Comparison of ENCODE assay signal across 16 cellular contexts in the genomic region with DNA sequence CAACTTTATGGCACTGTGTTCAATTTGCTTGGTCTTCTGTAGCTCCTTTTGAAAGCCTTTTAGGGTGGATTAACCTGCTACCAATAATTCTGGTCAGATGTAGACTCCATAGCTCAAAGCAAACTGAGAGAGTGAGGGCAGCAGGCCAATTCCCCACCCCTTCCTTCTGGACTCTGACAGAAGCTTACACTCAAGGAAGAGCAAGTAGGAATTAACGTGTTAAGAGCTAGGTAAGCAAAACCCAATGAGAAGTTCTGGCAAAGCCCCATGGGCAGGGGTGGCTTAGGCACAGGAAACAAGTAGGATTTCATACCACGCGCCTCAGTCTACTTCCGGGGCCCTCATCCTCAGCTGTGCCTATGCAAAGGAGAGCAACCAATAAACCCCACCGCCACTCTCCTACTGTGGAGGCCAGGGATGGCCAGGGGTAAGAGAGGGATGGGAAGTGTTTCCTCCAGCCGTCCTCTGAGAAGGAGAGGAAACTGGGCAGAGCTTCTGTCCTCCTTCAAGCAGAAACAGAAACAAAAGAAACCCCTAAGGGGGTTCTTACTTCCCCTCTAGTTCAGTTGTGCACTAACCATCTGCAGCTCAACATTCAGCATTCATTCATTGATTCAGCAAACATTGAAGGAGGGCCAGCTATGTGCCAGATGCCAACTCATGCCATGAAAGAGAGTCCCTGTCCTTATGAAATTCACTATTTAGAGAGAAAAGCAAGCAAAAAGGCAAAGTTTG. TPM values are rescaled to one million over a fixed set of nuclear protein-coding genes. Genes with fewer than 3 reads are reported as not detected.
DNase-seq lines count a peak whose midpoint lies in the region; ATAC-seq and TF ChIP-seq lines count a peak whose summit lies in the region.
"Had no signal": no experiment of that assay in that cellular context is flagged by ENCODE, and none has a peak within 500 bp of the region (broad histone marks: within the 10 kb centered on the region; RNA-seq: fewer than 3 reads in every experiment).

No MANE protein-coding gene starts in this region.

- DNase-seq in right cardiac atrium (peak in 2 of 3 donors; percentile 32 to 73), right atrium auricular region (ENCODE audit: low spot score) (no peak), MM.1S (peak; percentile 45), germinal center (ENCODE audit: low spot score) (peak; percentile 47), transverse colon (peak; percentile 77), tibial artery (no peak), GM03348 (ENCODE audit: low spot score) (no peak)
- DNase-seq: activated naive CD4-positive, alpha-beta T cell; foreskin keratinocyte; midbrain; NCI-H2081; SJCRH30; stimulated activated CD4-positive, alpha-beta T cell treated with anti-CD3 and anti-CD28 coated beads, Interleukin-12 subunit alpha, Interleukin-12 subunit beta, amount 100 ng/mL, for 4 hours had no signal

- H3K9ac ChIP-seq in MM.1S (ENCODE audit: low read length): peak overlapping the region; percentile 54

- no peaks in the 10 kb centered on the region for H4K20me1 ChIP-seq in MM.1S (ENCODE audit: insufficient read depth, low read length)

- H3K4me3 ChIP-seq in right cardiac atrium (ENCODE audit: low read length) (no peak overlapping the region), right atrium auricular region (no peak overlapping the region), MM.1S (ENCODE audit: low read length) (peak overlapping the region; percentile 17), transverse colon (no peak overlapping the region), tibial artery (no peak overlapping the region)
- H3K4me3 ChIP-seq: breast epithelium, SJCRH30 had no signal

- H3K27me3 ChIP-seq in right cardiac atrium (ENCODE audit: control insufficient read depth, insufficient read depth) (no peaks in the 10 kb centered on the region), right atrium auricular region (no peaks in the 10 kb centered on the region), MM.1S (replicated peaks; ENCODE audit: insufficient read depth, low read length) (no peaks in the 10 kb centered on the region), transverse colon (no peaks in the 10 kb centered on the region), tibial artery (no peaks in the 10 kb centered on the region)
- H3K27me3 ChIP-seq: breast epithelium, foreskin keratinocyte, SJCRH30 had no signal

- no peak overlapping the region for H3K27ac ChIP-seq in right cardiac atrium (ENCODE audit: low read length)
- H3K27ac ChIP-seq in right atrium auricular region: no peak overlapping the region
- H3K27ac ChIP-seq in MM.1S (ENCODE audit: low read length): peak overlapping the region; percentile 93
- H3K27ac ChIP-seq in transverse colon: peak overlapping the region in 3 of 4 donors; percentile 41 to 43 (median 42)
- H3K27ac ChIP-seq in tibial artery: no peak overlapping the region
- H3K27ac ChIP-seq: breast epithelium, foreskin keratinocyte, SJCRH30 had no signal

- H3K79me2 ChIP-seq in MM.1S (ENCODE audit: low read length): no peaks in the 10 kb centered on the region

- H3K4me1 ChIP-seq in right cardiac atrium (ENCODE audit: control insufficient read depth, insufficient read depth, low read length) (no peaks in the 10 kb centered on the region), right atrium auricular region (peaks cover 0 to 4% of the 10 kb centered on the region in 2 donors), MM.1S (ENCODE audit: low read length) (peaks cover 72% of the 10 kb centered on the region), transverse colon (peaks cover 0 to 39% (median 17%) of the 10 kb centered on the region in 4 donors), tibial artery (peaks cover 0 to 9% (median 2%) of the 10 kb centered on the region in 4 donors)
- H3K4me1 ChIP-seq: breast epithelium, SJCRH30 had no signal

- WGBS in right cardiac atrium: 49% methylated on average over 6 of the region's 6 CpGs
- WGBS in transverse colon (ENCODE audit: low coverage in 1 of 2), 2 donors: 59% methylated on average over 6 of the region's 6 CpGs; no CpG with 5 or more reads in 1 of the 2 donors

- peaks cover 52% of the 10 kb centered on the region for H3F3A ChIP-seq in MM.1S (ENCODE audit: insufficient read depth, low read length)

- TF ChIP-seq EP300 in transverse colon (IDR thresholded peaks at IDR 0.05; ENCODE audit: low read depth): no peak

- in situ Hi-C loops in transverse colon (cut with MboI; ENCODE audit: low pct_ligation_motif_present in 1 of 4, low pct_unique_long_range_greater_than_20kb in 1 of 4, low sequenced_read_pairs in 3 of 4): loop anchor here in 1 of 4 donors (25.0 kb wide), 1 partner anchor 446 kb away; a partner anchor contains a TSS

- peak overlapping the region; percentile 32 for H2AFZ ChIP-seq in MM.1S (ENCODE audit: low read length)

- no peaks in the 10 kb centered on the region for H3K9me2 ChIP-seq in MM.1S (replicated peaks; ENCODE audit: insufficient read depth, low read length)

- TF ChIP-seq CTCF in right atrium auricular region (IDR thresholded peaks at IDR 0.05) (no peak), MM.1S (IDR thresholded peaks at IDR 0.05; ENCODE audit: low read length) (no peak), transverse colon (IDR thresholded peaks at IDR 0.05) (no peak), tibial artery (IDR thresholded peaks at IDR 0.05) (no peak)

- peak overlapping the region; percentile 72 for H3K4me2 ChIP-seq in MM.1S (ENCODE audit: low read depth, low read length)

- intact Hi-C loops in right cardiac atrium (cut with DNase I): no loop called here
- intact Hi-C loops in transverse colon (cut with DNase I; ENCODE audit: low total_unique reads): no loop called here
- intact Hi-C loops in tibial artery (cut with DNase I; ENCODE audit: low total_unique reads): no loop called here

- H3K9me3 ChIP-seq in right cardiac atrium (ENCODE audit: control insufficient read depth, low read length): no peaks in the 10 kb centered on the region
- H3K9me3 ChIP-seq in right atrium auricular region: no peaks in the 10 kb centered on the region
- no peaks in the 10 kb centered on the region for H3K9me3 ChIP-seq in MM.1S (replicated peaks; ENCODE audit: insufficient read depth, low read length)
- no peaks in the 10 kb centered on the region for H3K9me3 ChIP-seq in transverse colon
- no peaks in the 10 kb centered on the region for H3K9me3 ChIP-seq in tibial artery
- H3K9me3 ChIP-seq: breast epithelium, SJCRH30 had no signal

- ATAC-seq in right cardiac atrium: peak in 1 of 2 donors; percentile 45
- no peak for ATAC-seq in HG03520 (IDR thresholded peaks at IDR 0.05; ENCODE audit: unreplicated experiment)
- ATAC-seq: foreskin keratinocyte had no signal

- no peak for TF ChIP-seq POLR2A in transverse colon (IDR thresholded peaks at IDR 0.05)

- H3K36me3 ChIP-seq in right atrium auricular region: no peaks in the 10 kb centered on the region
- H3K36me3 ChIP-seq in MM.1S (replicated peaks; ENCODE audit: insufficient read depth, low read length): no peaks in the 10 kb centered on the region
- H3K36me3 ChIP-seq in transverse colon: no peaks in the 10 kb centered on the region
- no peaks in the 10 kb centered on the region for H3K36me3 ChIP-seq in tibial artery
- H3K36me3 ChIP-seq: breast epithelium, SJCRH30 had no signal

RNA-seq across cellular contexts. Expression of a gene that starts 12.6 kb away (rescaled TPM):
- total RNA-seq in right cardiac atrium: 1 to 10 TPM in 2 of 4 donors, under 1 TPM in 2; 0.68 to 1.7 (median 0.99) TPM
- polyA plus RNA-seq in right cardiac atrium: 0.27 TPM
- total RNA-seq in right atrium auricular region: 1 to 10 TPM in 1 of 2 donors, not detected in 1; 1.1 TPM
- 1 to 10 TPM in 3 of 4 donors, not detected in 1; 1.1 to 3.7 (median 1.4) TPM for total RNA-seq in transverse colon
- total RNA-seq: foreskin keratinocyte, SJCRH30 had no signal
- polyA plus RNA-seq: BJ, foreskin keratinocyte had no signal

RNA-seq across cellular contexts. Expression of a gene that starts 23.7 kb away (rescaled TPM):
- total RNA-seq in right cardiac atrium (1 to 10 TPM; 1.4 to 3.1 (median 2.4) TPM), right atrium auricular region (1 to 10 TPM in 1 of 2 donors, under 1 TPM in 1; 0.89 to 4.2 TPM), transverse colon (10 to 100 TPM in 2 of 4 donors, 1 to 10 TPM in 2; 2.6 to 13.9 (median 9.8) TPM)
- 1.7 TPM for polyA plus RNA-seq in right cardiac atrium
- total RNA-seq: foreskin keratinocyte, SJCRH30 had no signal
- polyA plus RNA-seq: BJ, foreskin keratinocyte had no signal

RNA-seq across cellular contexts. Expression of a gene that starts 29.5 kb away (rescaled TPM):
- total RNA-seq in right cardiac atrium: 1 to 10 TPM in 3 of 4 donors, under 1 TPM in 1; 0.42 to 2.5 (median 1.7) TPM
- 0.43 TPM for polyA plus RNA-seq in right cardiac atrium
- 1 to 10 TPM in 1 of 2 donors, under 1 TPM in 1; 0.33 to 2.1 TPM for total RNA-seq in right atrium auricular region
- total RNA-seq in transverse colon: 1 to 10 TPM in 2 of 4 donors, not detected in 2; 1.8 to 4.6 TPM
- total RNA-seq: foreskin keratinocyte, SJCRH30 had no signal
- polyA plus RNA-seq: BJ, foreskin keratinocyte had no signal

Comparison
In these comparisons a context has a peak if more than half of its experiments do, and no peak if none do; other contexts are left out.
1. DNase-seq: peak in right cardiac atrium (2 of 3), MM.1S (single experiment), germinal center (single experiment) and transverse colon (single experiment); none in right atrium auricular region (single experiment), tibial artery (0 of 2) and GM03348 (single experiment).
2. H3K27ac ChIP-seq: peak in MM.1S (single experiment) and transverse colon (3 of 4); none in right cardiac atrium (single experiment), right atrium auricular region (0 of 2) and tibial artery (0 of 2).